14 cellular contexts compared by ENCODE assay signal in genomic region chr12:12481636-12482035, GRCh38.
A peak's percentile ranks its signal among the peaks of the same experiment; 100 is the strongest.
DNase-seq lines count a peak whose midpoint lies in the region; ATAC-seq and TF ChIP-seq lines count a peak whose summit lies in the region.
"Had no signal": no experiment of that assay in that cellular context is flagged by ENCODE, and none has a peak within 500 bp of the region (broad histone marks: within the 10 kb centered on the region; RNA-seq: fewer than 3 reads in every experiment).

No MANE protein-coding gene starts in this region.

- CTCF ChIA-PET in CD8-positive, alpha-beta T cell (lab: Charles Lee), result interaction anchor here (1.2 to 2.5 kb wide), 5 partner anchors 8 to 174 kb away, joined by 3 to 11 read pairs (median 7); no protein-coding TSS in a partner anchor

- H3K36me3 Mint-ChIP-seq in CD8-positive, alpha-beta T cell, result peaks cover 67% of the 10 kb centered on the region
- peaks cover 44% of the 10 kb centered on the region for H3K36me3 Mint-ChIP-seq in activated naive CD8-positive, alpha-beta T cell treated with anti-CD3 and anti-CD28 coated beads, Interleukin-2, amount 10 ng/mL, durations not matched to agents 7 days and 5 days
- peaks cover 12 to 46% (median 37%) of the 10 kb centered on the region in 3 donors for H3K36me3 Mint-ChIP-seq in naive thymus-derived CD8-positive, alpha-beta T cell

- intact Hi-C loops in CD8-positive, alpha-beta T cell (cut with DNase I, micrococcal nuclease), result loop anchor here (1.0 to 5.0 kb wide), 11 partner anchors 15 to 236 kb away; partner anchors contain the start of genes CDKN1B (in 1 of the 2), CREBL2 (in 1 of the 2) and GPR19 (in 1 of the 2)

- peaks cover 28% of the 10 kb centered on the region for H3K4me1 ChIP-seq in CD8-positive, alpha-beta T cell (ENCODE audit: insufficient read depth, low read length)

- no peaks in the 10 kb centered on the region for H3K27me3 Mint-ChIP-seq in CD8-positive, alpha-beta T cell (ENCODE audit: low read depth)
- H3K27me3 Mint-ChIP-seq in activated naive CD8-positive, alpha-beta T cell treated with anti-CD3 and anti-CD28 coated beads, Interleukin-2, amount 10 ng/mL, durations not matched to agents 7 days and 5 days, result no peaks in the 10 kb centered on the region
- no peaks in the 10 kb centered on the region for H3K27me3 Mint-ChIP-seq in naive thymus-derived CD8-positive, alpha-beta T cell

- DNase-seq in CD8-positive, alpha-beta T cell, result peak in 1 of 7 experiments; percentile 37
- DNase-seq in KG1 (lab: John Stamatoyannopoulos, UW) (peak; percentile 3), DMS 273 treated with DMSO at 0.1 percent for 48 hours (lab: John Stamatoyannopoulos, UW) (no peak), D341Med (ENCODE audit: low spot score) (no peak)
- DNase-seq in activated naive CD8-positive, alpha-beta T cell treated with anti-CD3 and anti-CD28 coated beads, Interleukin-2, amount 10 ng/mL, durations not matched to agents 7 days and 5 days, result no peak
- DNase-seq in naive thymus-derived CD8-positive, alpha-beta T cell, result peak in 5 of 10 donors; percentile 53 to 81 (median 67)
- DNase-seq: amniotic stem cell, cerebellar nuclear complex, erythroblast, NCI-H1417, NCI-H345, Right ventricle myocardium superior had no signal

- POLR2A ChIA-PET in CD8-positive, alpha-beta T cell (lab: Charles Lee), result interaction anchor here (0.8 to 6.3 kb wide), 12 partner anchors 9 to 244 kb away, joined by 3 to 46 read pairs (median 5); partner anchors contain the start of gene BORCS5
- POLR2A ChIA-PET in activated naive CD8-positive, alpha-beta T cell treated with anti-CD3 and anti-CD28 coated beads, Interleukin-2, amount 10 ng/mL, durations not matched to agents 7 days and 5 days (lab: Charles Lee), result interaction anchor here (0.7 to 1.5 kb wide), 6 partner anchors 8 to 234 kb away, joined by 3 to 7 read pairs (median 4); no protein-coding TSS in a partner anchor
- POLR2A ChIA-PET in naive thymus-derived CD8-positive, alpha-beta T cell (lab: Charles Lee), result interaction anchor here (0.7 to 5.4 kb wide), 8 partner anchors 15 to 235 kb away, joined by 3 to 37 read pairs (median 4); partner anchors contain the start of genes BORCS5 and CREBL2

- H3K36me3 ChIP-seq in CD8-positive, alpha-beta T cell (ENCODE audit: insufficient read depth, low read length), result peaks cover 3% of the 10 kb centered on the region

- H3K27ac ChIP-seq in CD8-positive, alpha-beta T cell (ENCODE audit: low read depth, low read length), result peak overlapping the region; percentile 73
- H3K27ac ChIP-seq: BLaER1 treated with 17β-estradiol and CSF1 and Interleukin-3, amounts not matched to agents 10 nM and 100 nM had no signal

- ATAC-seq in CD8-positive, alpha-beta T cell, result peak; percentile 65
- ATAC-seq in activated naive CD8-positive, alpha-beta T cell treated with anti-CD3 and anti-CD28 coated beads, Interleukin-2, amount 10 ng/mL, durations not matched to agents 7 days and 5 days (ENCODE audit: low read depth), result peak; percentile 73
- peak; percentile 58 to 75 for ATAC-seq in naive thymus-derived CD8-positive, alpha-beta T cell
- no peak for ATAC-seq in HG03442 (IDR thresholded peaks at IDR 0.05; ENCODE audit: unreplicated experiment)

- no peak overlapping the region for H3K4me3 Mint-ChIP-seq in CD8-positive, alpha-beta T cell
- peak overlapping the region; percentile 85 for H3K4me3 Mint-ChIP-seq in activated naive CD8-positive, alpha-beta T cell treated with anti-CD3 and anti-CD28 coated beads, Interleukin-2, amount 10 ng/mL, durations not matched to agents 7 days and 5 days
- H3K4me3 Mint-ChIP-seq in naive thymus-derived CD8-positive, alpha-beta T cell, result peak overlapping the region; percentile 0 to 92 (median 57)

- no peaks in the 10 kb centered on the region for H3K9me3 ChIP-seq in CD8-positive, alpha-beta T cell (ENCODE audit: low read length)
- H3K9me3 ChIP-seq: BLaER1 treated with 17β-estradiol and CSF1 and Interleukin-3, amounts not matched to agents 10 nM and 100 nM had no signal

- peaks cover 43% of the 10 kb centered on the region for H3K4me1 Mint-ChIP-seq in CD8-positive, alpha-beta T cell (ENCODE audit: low read depth)
- H3K4me1 Mint-ChIP-seq in activated naive CD8-positive, alpha-beta T cell treated with anti-CD3 and anti-CD28 coated beads, Interleukin-2, amount 10 ng/mL, durations not matched to agents 7 days and 5 days, result peaks cover 25% of the 10 kb centered on the region
- peaks cover 13 to 61% (median 36%) of the 10 kb centered on the region in 4 donors for H3K4me1 Mint-ChIP-seq in naive thymus-derived CD8-positive, alpha-beta T cell

- no peaks in the 10 kb centered on the region for H3K9me3 Mint-ChIP-seq in CD8-positive, alpha-beta T cell
- no peaks in the 10 kb centered on the region for H3K9me3 Mint-ChIP-seq in activated naive CD8-positive, alpha-beta T cell treated with anti-CD3 and anti-CD28 coated beads, Interleukin-2, amount 10 ng/mL, durations not matched to agents 7 days and 5 days
- H3K9me3 Mint-ChIP-seq in naive thymus-derived CD8-positive, alpha-beta T cell, result no peaks in the 10 kb centered on the region

- H3K4me3 ChIP-seq in CD8-positive, alpha-beta T cell (ENCODE audit: low read depth, low read length), result no peak overlapping the region
- H3K4me3 ChIP-seq: BLaER1 treated with 17β-estradiol and CSF1 and Interleukin-3, amounts not matched to agents 10 nM and 100 nM had no signal

- H3K27ac Mint-ChIP-seq in CD8-positive, alpha-beta T cell, result peak overlapping the region; percentile 99
- peak overlapping the region; percentile 99 for H3K27ac Mint-ChIP-seq in activated naive CD8-positive, alpha-beta T cell treated with anti-CD3 and anti-CD28 coated beads, Interleukin-2, amount 10 ng/mL, durations not matched to agents 7 days and 5 days
- H3K27ac Mint-ChIP-seq in naive thymus-derived CD8-positive, alpha-beta T cell, result peak overlapping the region; percentile 93 to 100 (median 97)

- TF ChIP-seq CTCF in CD8-positive, alpha-beta T cell (IDR thresholded peaks at IDR 0.05), result no peak

- no peaks in the 10 kb centered on the region for H3K27me3 ChIP-seq in CD8-positive, alpha-beta T cell (ENCODE audit: insufficient read depth, low read length)
- H3K27me3 ChIP-seq: BLaER1 treated with 17β-estradiol and CSF1 and Interleukin-3, amounts not matched to agents 10 nM and 100 nM had no signal
